8 cellular contexts compared by ENCODE assay signal in genomic region chr7:129210256-129210988, GRCh38. TPM values are rescaled to one million over a fixed set of nuclear protein-coding genes. Genes with fewer than 3 reads are reported as not detected.
DNase-seq lines count a peak whose midpoint lies in the region; ATAC-seq and TF ChIP-seq lines count a peak whose summit lies in the region.

No MANE protein-coding gene starts in this region.

- peak; percentile 94 for ATAC-seq in activated CD8-positive, alpha-beta T cell treated with anti-CD3 and anti-CD28 coated beads for 36 hours
- no peak for ATAC-seq in GM19324 (IDR thresholded peaks at IDR 0.05; ENCODE audit: low FRiP score, unreplicated experiment)

- no peak overlapping the region for H3K4me2 ChIP-seq in GM23248 (ENCODE audit: unreplicated experiment)

- H3K9me3 ChIP-seq in GM23248 (ENCODE audit: low read depth), result no peaks in the 10 kb centered on the region

- H3K27ac ChIP-seq in GM23248, result no peak overlapping the region

- peak; percentile 54 for DNase-seq in COLO668 (lab: John Stamatoyannopoulos, UW; ENCODE audit: unreplicated experiment)
- DNase-seq in GM23248, result peak; percentile 76
- peak; percentile 40 for DNase-seq in NCI-H2171 treated with DMSO at 0.1 percent for 48 hours (lab: John Stamatoyannopoulos, UW)
- DNase-seq in activated CD8-positive, alpha-beta T cell treated with anti-CD3 and anti-CD28 coated beads for 36 hours, result peak; percentile 88
- DNase-seq in effector CD8-positive, alpha-beta T cell (lab: John Stamatoyannopoulos, UW), result peak; percentile 56
- peak; percentile 47 to 76 for DNase-seq in mesothelial cell of epicardium (ENCODE audit: low spot score in 2 of 2, unreplicated experiment in 2 of 2)
- peak; percentile 64 for DNase-seq in stimulated activated CD8-positive, alpha-beta memory T cell treated with anti-CD3 and anti-CD28 coated beads, Interleukin-4, amount 100 ng/mL, for 24 hours (ENCODE audit: low read depth)

- no peaks in the 10 kb centered on the region for H3K79me2 ChIP-seq in GM23248 (ENCODE audit: insufficient read depth)

- H3K9me3 Mint-ChIP-seq in activated CD8-positive, alpha-beta T cell treated with anti-CD3 and anti-CD28 coated beads for 36 hours, result no peaks in the 10 kb centered on the region
- no peaks in the 10 kb centered on the region for H3K9me3 Mint-ChIP-seq in mesothelial cell of epicardium

- POLR2A ChIA-PET in activated CD8-positive, alpha-beta T cell treated with anti-CD3 and anti-CD28 coated beads for 36 hours (lab: Charles Lee), result interaction anchor here (0.9 to 1.3 kb wide), 2 partner anchors 29 to 41 kb away, joined by 3 read pairs; no protein-coding TSS in a partner anchor

- no peaks in the 10 kb centered on the region for H4K20me1 ChIP-seq in GM23248 (ENCODE audit: insufficient read depth)

- H3K36me3 ChIP-seq in GM23248 (ENCODE audit: low read depth), result no peaks in the 10 kb centered on the region

- H2AFZ ChIP-seq in GM23248, result no peak overlapping the region

- CTCF ChIA-PET in activated CD8-positive, alpha-beta T cell treated with anti-CD3 and anti-CD28 coated beads for 36 hours (lab: Charles Lee), result interaction anchor here (0.6 to 9.0 kb wide), 26 partner anchors 9 to 327 kb away, joined by 3 to 198 read pairs (median 4); partner anchors contain the start of genes AHCYL2 and SMO

- H3K4me3 ChIP-seq in GM23248, result no peak overlapping the region

- no peak overlapping the region for H3K9ac ChIP-seq in GM23248

- H3K4me1 Mint-ChIP-seq in activated CD8-positive, alpha-beta T cell treated with anti-CD3 and anti-CD28 coated beads for 36 hours (ENCODE audit: low read depth), result no peaks in the 10 kb centered on the region
- H3K4me1 Mint-ChIP-seq in mesothelial cell of epicardium, result peaks cover 6% of the 10 kb centered on the region

- no peaks in the 10 kb centered on the region for H3K27me3 ChIP-seq in GM23248 (replicated peaks; ENCODE audit: insufficient read depth)

- 53 to 54% methylated on average over 16 of the region's 16 CpGs for WGBS in GM23248 (ENCODE audit: low coverage in 1 of 2, low lambda C conversion rate in 2 of 2, missing lambda C conversion rate in 2 of 2), 2 experiments

- no peak overlapping the region for H3K4me3 Mint-ChIP-seq in activated CD8-positive, alpha-beta T cell treated with anti-CD3 and anti-CD28 coated beads for 36 hours
- no peak overlapping the region for H3K4me3 Mint-ChIP-seq in mesothelial cell of epicardium

- in situ Hi-C loops in GM23248 (cut with MboI), result loop anchor here (25.0 kb wide), 1 partner anchor 427 kb away; no protein-coding TSS in a partner anchor

- H3K4me1 ChIP-seq in GM23248 (ENCODE audit: insufficient read depth), result no peaks in the 10 kb centered on the region

- peak; percentile 86 for TF ChIP-seq CTCF in activated CD8-positive, alpha-beta T cell treated with anti-CD3 and anti-CD28 coated beads for 36 hours (IDR thresholded peaks at IDR 0.05)
- TF ChIP-seq CTCF in mesothelial cell of epicardium (IDR thresholded peaks at IDR 0.05; ENCODE audit: unreplicated experiment), result peak; percentile 71

- no peaks in the 10 kb centered on the region for H3K27me3 Mint-ChIP-seq in activated CD8-positive, alpha-beta T cell treated with anti-CD3 and anti-CD28 coated beads for 36 hours
- no peaks in the 10 kb centered on the region for H3K27me3 Mint-ChIP-seq in mesothelial cell of epicardium (ENCODE audit: low read depth)

- intact Hi-C loops in activated CD8-positive, alpha-beta T cell treated with anti-CD3 and anti-CD28 coated beads for 36 hours (cut with micrococcal nuclease), result loop anchor here (1.0 kb wide), 1 partner anchor 46 kb away; no protein-coding TSS in a partner anchor

- no peaks in the 10 kb centered on the region for H3K9me2 ChIP-seq in GM23248 (ENCODE audit: insufficient read depth)

- no peaks in the 10 kb centered on the region for H3K36me3 Mint-ChIP-seq in activated CD8-positive, alpha-beta T cell treated with anti-CD3 and anti-CD28 coated beads for 36 hours (ENCODE audit: low read depth)
- H3K36me3 Mint-ChIP-seq in mesothelial cell of epicardium, result peaks cover 42% of the 10 kb centered on the region

- no peak overlapping the region for H3K27ac Mint-ChIP-seq in activated CD8-positive, alpha-beta T cell treated with anti-CD3 and anti-CD28 coated beads for 36 hours
- H3K27ac Mint-ChIP-seq in mesothelial cell of epicardium, result no peak overlapping the region

- no peaks in the 10 kb centered on the region for H3F3A ChIP-seq in GM23248 (ENCODE audit: insufficient read depth)

RNA-seq across cellular contexts. Expression of gene AHCYL2, which starts 14.4 kb away (rescaled TPM):
- total RNA-seq in GM23248 (2014; rRNA removed; shearing (Covaris generic)), result 8.9 and 9.5 TPM in 2 replicates
- polyA plus RNA-seq in GM23248 (2016; fragmentation: Nextera tagmentation; extraction: Ambion mirVana), result 1.9 and 2.3 TPM in 2 replicates
- total RNA-seq in activated CD8-positive, alpha-beta T cell treated with anti-CD3 and anti-CD28 coated beads for 36 hours, result 1 to 10 TPM; 8.1 to 9.6 TPM
- 22.8 to 23.9 TPM (median 23.3 TPM) in 3 replicates for total RNA-seq in mesothelial cell of epicardium

RNA-seq across cellular contexts. Expression of gene SMO, which starts 22.0 kb away (rescaled TPM):
- 14.7 and 16.3 TPM in 2 replicates for total RNA-seq in GM23248 (2014; rRNA removed; shearing (Covaris generic))
- 2.3 and 2.5 TPM in 2 replicates for polyA plus RNA-seq in GM23248 (2016; fragmentation: Nextera tagmentation; extraction: Ambion mirVana)
- 1 to 10 TPM in 1 of 2 experiments, under 1 TPM in 1; 0.81 to 1.7 TPM for total RNA-seq in activated CD8-positive, alpha-beta T cell treated with anti-CD3 and anti-CD28 coated beads for 36 hours
- 134 to 135 TPM (median 134 TPM) in 3 replicates for total RNA-seq in mesothelial cell of epicardium
